In genomic region chr17:3956558-3956957, GRCh38 we compare ENCODE assay signal across 16 cellular contexts. TPM values are rescaled to one million over a fixed set of nuclear protein-coding genes. Genes with fewer than 3 reads are reported as not detected.
A peak's percentile ranks its signal among the peaks of the same experiment; 100 is the strongest.
DNase-seq lines count a peak whose midpoint lies in the region; ATAC-seq and TF ChIP-seq lines count a peak whose summit lies in the region.
"Had no signal": no experiment of that assay in that cellular context is flagged by ENCODE, and none has a peak within 500 bp of the region (broad histone marks: within the 10 kb centered on the region; RNA-seq: fewer than 3 reads in every experiment).

No MANE protein-coding gene starts in this region.

- H3K79me2 ChIP-seq in OCI-LY1 (ENCODE audit: insufficient read depth, low read length), result peaks cover 47% of the 10 kb centered on the region

- peak overlapping the region; percentile 6 for H3K4me3 Mint-ChIP-seq in activated naive CD4-positive, alpha-beta T cell treated with anti-CD3 and anti-CD28 coated beads, Interleukin-2, amount 50 U/mL, for 24 hours

- peak overlapping the region; percentile 4 for H3K4me3 ChIP-seq in OCI-LY1 (ENCODE audit: low read depth, low read length, poor library complexity, severe bottlenecking)

- H3K27me3 ChIP-seq in OCI-LY1 (ENCODE audit: insufficient read depth, low read length), result no peaks in the 10 kb centered on the region

- DNase-seq in activated naive CD4-positive, alpha-beta T cell treated with Interleukin-2 at 50 U/mL for 16 hours, result no peak
- peak; percentile 37 for DNase-seq in cerebellum (ENCODE audit: low spot score)
- DNase-seq in stimulated activated naive CD8-positive, alpha-beta T cell treated with anti-CD3 and anti-CD28 coated beads, Interleukin-15, Interleukin-2, amounts not matched to agents 100 U/mL and 50 U/mL, for 24 hours, result peak; percentile 20
- no peak for DNase-seq in ureter (ENCODE audit: low spot score)
- no peak for DNase-seq in anterior cingulate cortex (lab: John Stamatoyannopoulos, UW)
- DNase-seq: activated gamma-delta T cell treated with Interleukin-2 at 50 U/mL for 16 hours, DMS 273 treated with DMSO at 0.1 percent for 48 hours, hypothalamus, retina, Right ventricle myocardium superior, T1000 had no signal

- peaks cover 48% of the 10 kb centered on the region for H3K4me1 Mint-ChIP-seq in activated naive CD4-positive, alpha-beta T cell treated with anti-CD3 and anti-CD28 coated beads, Interleukin-2, amount 50 U/mL, for 24 hours

- H3K27me3 Mint-ChIP-seq in activated naive CD4-positive, alpha-beta T cell treated with anti-CD3 and anti-CD28 coated beads, Interleukin-2, amount 50 U/mL, for 24 hours, result no peaks in the 10 kb centered on the region

- ATAC-seq in stimulated activated naive CD8-positive, alpha-beta T cell treated with anti-CD3 and anti-CD28 coated beads, Interleukin-15, Interleukin-2, amounts not matched to agents 100 U/mL and 50 U/mL, for 24 hours, result no peak
- no peak for ATAC-seq in HG03045 (IDR thresholded peaks at IDR 0.05; ENCODE audit: unreplicated experiment)
- ATAC-seq: left lobe of liver had no signal

- H3K9ac ChIP-seq in OCI-LY1 (ENCODE audit: low read length), result peak overlapping the region; percentile 2; the same call in 1 of the 2 replicates

- no peaks in the 10 kb centered on the region for H3K9me3 ChIP-seq in OCI-LY1 (ENCODE audit: low read length)

- H3K27ac Mint-ChIP-seq in activated naive CD4-positive, alpha-beta T cell treated with anti-CD3 and anti-CD28 coated beads, Interleukin-2, amount 50 U/mL, for 24 hours, result peak overlapping the region; percentile 88

- peaks cover 2% of the 10 kb centered on the region for H3K36me3 Mint-ChIP-seq in activated naive CD4-positive, alpha-beta T cell treated with anti-CD3 and anti-CD28 coated beads, Interleukin-2, amount 50 U/mL, for 24 hours

- no peaks in the 10 kb centered on the region for H4K20me1 ChIP-seq in OCI-LY1 (ENCODE audit: insufficient read depth, low read length)

- TF ChIP-seq CTCF in OCI-LY1 (IDR thresholded peaks at IDR 0.05; ENCODE audit: low read length), result no peak

- H3K27ac ChIP-seq in OCI-LY1 (ENCODE audit: low read depth, low read length, poor library complexity, severe bottlenecking), result peak overlapping the region; percentile 73

- H3K36me3 ChIP-seq in OCI-LY1 (ENCODE audit: insufficient read depth, low read length), result peaks cover 60% of the 10 kb centered on the region

- no peaks in the 10 kb centered on the region for H3F3A ChIP-seq in OCI-LY1 (ENCODE audit: insufficient read depth, low read length)

- peaks cover 49% of the 10 kb centered on the region for H3K4me1 ChIP-seq in OCI-LY1 (ENCODE audit: insufficient read depth, low read length, severe bottlenecking)

- H3K4me2 ChIP-seq in OCI-LY1 (ENCODE audit: low read length), result peak overlapping the region; percentile 47; the same call in 1 of the 2 replicates

- H3K9me3 Mint-ChIP-seq in activated naive CD4-positive, alpha-beta T cell treated with anti-CD3 and anti-CD28 coated beads, Interleukin-2, amount 50 U/mL, for 24 hours, result no peaks in the 10 kb centered on the region

- no peak overlapping the region for H2AFZ ChIP-seq in OCI-LY1 (ENCODE audit: low read length)

- no peaks in the 10 kb centered on the region for H3K9me2 ChIP-seq in OCI-LY1 (ENCODE audit: low read depth, low read length)

RNA-seq across cellular contexts. Expression of gene ATP2A3, which starts 7.7 kb away (rescaled TPM):
- total RNA-seq in cerebellum, result 2.0 TPM
- 36.3 TPM for total RNA-seq in ureter

RNA-seq across cellular contexts. Expression of gene P2RX1, which starts 40.3 kb away (rescaled TPM):
- total RNA-seq in cerebellum, result 0.27 TPM
- 44.3 TPM for total RNA-seq in ureter
- total RNA-seq: bronchial epithelial cell had no signal

Comparison
In these comparisons a context has a peak if more than half of its experiments do, and no peak if none do; other contexts are left out.
1. DNase-seq: peak in cerebellum (single experiment) and stimulated activated naive CD8-positive, alpha-beta T cell treated with anti-CD3 and anti-CD28 coated beads, Interleukin-15, Interleukin-2, amounts not matched to agents 100 U/mL and 50 U/mL, for 24 hours (single experiment); none in activated naive CD4-positive, alpha-beta T cell treated with Interleukin-2 at 50 U/mL for 16 hours (single experiment), ureter (single experiment) and anterior cingulate cortex (0 of 58).
2. RNA of gene ATP2A3, which starts 7.7 kb away (total RNA-seq): 36.3 TPM in ureter (single experiment); 2.0 TPM in cerebellum (single experiment); every median in the first group is over 10 times any median in the second.
3. RNA of gene P2RX1, which starts 40.3 kb away (total RNA-seq): 44.3 TPM in ureter (single experiment); 0.27 TPM in cerebellum (single experiment); every median in the first group is over 10 times any median in the second.